Comparison of ENCODE assay signal across 10 cellular contexts in genomic region chr18:75203456-75204261, GRCh38. TPM values are rescaled to one million over a fixed set of nuclear protein-coding genes. Genes with fewer than 3 reads are reported as not detected.
DNase-seq lines count a peak whose midpoint lies in the region; ATAC-seq and TF ChIP-seq lines count a peak whose summit lies in the region.
"Had no signal": no experiment of that assay in that cellular context is flagged by ENCODE, and none has a peak within 500 bp of the region (broad histone marks: within the 10 kb centered on the region; RNA-seq: fewer than 3 reads in every experiment).

No MANE protein-coding gene starts in this region.

- peak overlapping the region; percentile 21 to 54 (median 42) for H3K4me3 ChIP-seq in Peyer's patch
- peak overlapping the region; percentile 52 for H3K4me3 ChIP-seq in fibroblast of the aortic adventitia (ENCODE audit: low read depth, low read length)

- no peaks in the 10 kb centered on the region for H3K27me3 ChIP-seq in Peyer's patch

- H3K4me1 ChIP-seq in Peyer's patch, result peaks cover 0 to 38% (median 7%) of the 10 kb centered on the region in 4 donors

- H3K27ac ChIP-seq in Peyer's patch, result peak overlapping the region in 1 of 4 donors; percentile 63

- ATAC-seq in HG03432 (IDR thresholded peaks at IDR 0.05; ENCODE audit: unreplicated experiment), result no peak

- no peak for TF ChIP-seq CTCF in Peyer's patch (IDR thresholded peaks at IDR 0.05)
- TF ChIP-seq CTCF in fibroblast of the aortic adventitia (IDR thresholded peaks at IDR 0.05; ENCODE audit: insufficient read depth, low read length), result no peak

- no peak for TF ChIP-seq POLR2A in Peyer's patch (IDR thresholded peaks at IDR 0.05)

- peaks cover 0 to 19% (median 0%) of the 10 kb centered on the region in 3 donors for H3K36me3 ChIP-seq in Peyer's patch

- DNase-seq in AG08396 (ENCODE audit: low spot score), result peak; percentile 36
- DNase-seq in Peyer's patch, result peak in 1 of 3 donors; percentile 45
- peak; percentile 55 for DNase-seq in fibroblast of the aortic adventitia (ENCODE audit: low read depth)
- DNase-seq in occipital lobe (lab: John Stamatoyannopoulos, UW), result peak; percentile 45
- no peak for DNase-seq in AML-193 (lab: John Stamatoyannopoulos, UW)
- no peak for DNase-seq in effector CD4-positive, alpha-beta T cell
- no peak for DNase-seq in OCI-M1 (lab: John Stamatoyannopoulos, UW)
- DNase-seq: activated gamma-delta T cell, NCI-H1417 treated with DMSO at 0.1 percent for 48 hours had no signal

- no peaks in the 10 kb centered on the region for H3K9me3 ChIP-seq in Peyer's patch

RNA-seq across cellular contexts. Expression of gene PTGR3, which starts 5.3 kb away (rescaled TPM):
- total RNA-seq in Peyer's patch (10 to 100 TPM; 19.6 to 24.1 (median 20.8) TPM), fibroblast of the aortic adventitia (ENCODE audit: low replicate concordance) (14.2 and 43.3 TPM in 2 replicates), occipital lobe (11.7 TPM)

RNA-seq across cellular contexts. Expression of gene TSHZ1, which starts 6.9 kb away (rescaled TPM):
- total RNA-seq in Peyer's patch (10 to 100 TPM; 12.4 to 34.8 (median 28.4) TPM), fibroblast of the aortic adventitia (ENCODE audit: low replicate concordance) (5.2 and 7.9 TPM in 2 replicates), occipital lobe (4.1 TPM)

Comparison
In these comparisons a context has a peak if more than half of its experiments do, and no peak if none do; other contexts are left out.
1. DNase-seq: peak in AG08396 (single experiment), fibroblast of the aortic adventitia (single experiment) and occipital lobe (single experiment); none in AML-193 (0 of 2), effector CD4-positive, alpha-beta T cell (single experiment) and OCI-M1 (single experiment).